In genomic region chr15:58466566-58466965, GRCh38 we compare ENCODE assay signal across 20 cellular contexts. TPM values are rescaled to one million over a fixed set of nuclear protein-coding genes. Genes with fewer than 3 reads are reported as not detected.
"Had no signal": no experiment of that assay in that cellular context is flagged by ENCODE, and none has a peak within 500 bp of the region (broad histone marks: within the 10 kb centered on the region; RNA-seq: fewer than 3 reads in every experiment).

No MANE protein-coding gene starts in this region.

- H3K36me3 ChIP-seq: right atrium auricular region, suprapubic skin, upper lobe of left lung had no signal

- H3K4me1 ChIP-seq: right atrium auricular region had no signal

- H3K4me3 ChIP-seq: right atrium auricular region, skin epidermis, suprapubic skin, upper lobe of left lung had no signal

- H3K27me3 ChIP-seq: dorsolateral prefrontal cortex, right atrium auricular region, suprapubic skin, upper lobe of left lung had no signal

- H3K9me3 Mint-ChIP-seq: activated B cell treated with CpG ODN at 0.5 μM for 24 hours; activated T-helper 1 cell treated with anti-CD3 and anti-CD28 coated beads, Interleukin-12 subunit alpha, Interleukin-12 subunit beta, Interleukin-2, Interleukin-4 antibody, amounts not matched to agents 30 ng/mL and 10 ng/mL and 1 ng/mL, durations not matched to agents 14 hours and 24 hours and 36 hours; nephron progenitor cell had no signal

- ATAC-seq: left ventricle myocardium superior had no signal

- DNase-seq: activated B cell treated with CpG ODN at 0.5 μM for 24 hours; activated CD4-positive, alpha-beta T cell treated with anti-CD3 and anti-CD28 coated beads, Interleukin-2, amount 10 ng/mL, durations not matched to agents 7 days and 5 days; activated naive CD4-positive, alpha-beta T cell treated with Interleukin-2 at 50 U/mL for 16 hours; dorsolateral prefrontal cortex; erythroblast; hippocampal formation; left ventricle myocardium superior; mesendoderm; occipital lobe; stimulated activated CD4-positive, alpha-beta T cell treated with anti-CD3 and anti-CD28 coated beads, Interleukin-15, amount 100 ng/mL, for 24 hours; stimulated activated CD4-positive, alpha-beta T cell treated with anti-CD3 and anti-CD28 coated beads, Interleukin-4, amount 100 ng/mL, for 1 hour; stimulated activated naive CD4-positive, alpha-beta T cell; upper lobe of left lung had no signal

- FAIRE-seq: keratinocyte, TTC549 had no signal

- H3K4me3 Mint-ChIP-seq: activated B cell treated with CpG ODN at 0.5 μM for 24 hours; activated CD4-positive, alpha-beta T cell treated with anti-CD3 and anti-CD28 coated beads, Interleukin-2, amount 10 ng/mL, durations not matched to agents 7 days and 5 days; activated T-helper 1 cell treated with anti-CD3 and anti-CD28 coated beads, Interleukin-12 subunit alpha, Interleukin-12 subunit beta, Interleukin-2, Interleukin-4 antibody, amounts not matched to agents 30 ng/mL and 10 ng/mL and 1 ng/mL, durations not matched to agents 14 hours and 24 hours and 36 hours had no signal

- H3K9me3 ChIP-seq: right atrium auricular region, suprapubic skin, upper lobe of left lung had no signal

- H3K27ac Mint-ChIP-seq: activated B cell treated with CpG ODN at 0.5 μM for 24 hours; activated CD4-positive, alpha-beta T cell treated with anti-CD3 and anti-CD28 coated beads, Interleukin-2, amount 10 ng/mL, durations not matched to agents 7 days and 5 days; activated T-helper 1 cell treated with anti-CD3 and anti-CD28 coated beads, Interleukin-12 subunit alpha, Interleukin-12 subunit beta, Interleukin-2, Interleukin-4 antibody, amounts not matched to agents 30 ng/mL and 10 ng/mL and 1 ng/mL, durations not matched to agents 14 hours and 24 hours and 36 hours had no signal

- H3K27ac ChIP-seq: dorsolateral prefrontal cortex, right atrium auricular region, skin epidermis, suprapubic skin, upper lobe of left lung had no signal

- H3K4me1 Mint-ChIP-seq: activated B cell treated with CpG ODN at 0.5 μM for 24 hours had no signal

- H3K27me3 Mint-ChIP-seq: activated CD4-positive, alpha-beta T cell treated with anti-CD3 and anti-CD28 coated beads, Interleukin-2, amount 10 ng/mL, durations not matched to agents 7 days and 5 days had no signal

RNA-seq across cellular contexts. Expression of gene LIPC, which starts 34.8 kb away (rescaled TPM):
- total RNA-seq: activated B cell treated with CpG ODN at 0.5 μM for 24 hours had no signal
- polyA plus RNA-seq: keratinocyte had no signal
